ENCODE assay signal across 8 cellular contexts in the genomic region with DNA sequence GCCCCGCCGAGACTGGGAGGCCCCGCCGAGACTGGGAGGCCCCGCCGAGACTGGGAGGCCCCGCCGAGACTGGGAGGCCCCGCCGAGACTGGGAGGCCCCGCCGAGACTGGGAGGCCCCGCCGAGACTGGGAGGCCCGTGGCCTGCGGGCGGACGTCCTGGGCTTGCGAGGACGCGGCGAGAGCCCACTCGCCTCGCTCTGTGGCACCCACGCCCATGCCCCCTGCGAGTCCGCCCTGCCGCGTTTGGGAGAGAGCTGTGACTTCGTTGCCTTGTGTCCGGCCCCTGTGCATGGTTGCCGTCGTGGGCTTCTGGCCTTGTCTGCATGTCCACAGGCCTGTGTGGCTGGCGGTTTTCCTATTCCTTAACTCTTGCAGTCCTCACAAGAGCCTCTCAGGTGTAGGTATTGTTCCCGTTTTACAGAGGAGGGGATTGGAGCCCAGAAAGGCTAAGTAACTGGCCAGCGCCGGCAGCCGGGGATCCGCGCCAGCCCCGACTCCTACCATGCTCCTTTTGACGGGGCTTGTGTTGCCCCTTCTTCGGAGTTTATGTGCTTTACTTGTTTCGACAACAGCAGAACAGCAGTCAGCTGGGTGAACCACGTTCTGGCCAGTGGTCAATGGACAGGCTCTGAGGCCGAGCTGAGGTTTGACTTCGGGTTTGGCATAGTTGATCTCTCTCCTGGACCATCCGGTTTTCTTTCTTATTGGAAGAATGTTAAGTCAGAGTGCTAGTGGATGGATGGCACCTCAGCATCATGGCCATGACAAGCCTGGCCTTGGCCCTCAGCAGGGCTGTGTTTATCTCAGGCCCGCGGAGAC. TPM values are rescaled to one million over a fixed set of nuclear protein-coding genes. Genes with fewer than 3 reads are reported as not detected.
DNase-seq lines count a peak whose midpoint lies in the region; ATAC-seq, FAIRE-seq and TF ChIP-seq lines count a peak whose summit lies in the region.

No MANE protein-coding gene starts in this region.

- no peaks in the 10 kb centered on the region for H3K9me3 ChIP-seq in cardiac muscle cell (ENCODE audit: low read depth)
- H3K9me3 ChIP-seq in body of pancreas, result no peaks in the 10 kb centered on the region
- H3K9me3 ChIP-seq in lung (ENCODE audit: control insufficient read depth in 2 of 2, insufficient read depth in 1 of 2, low read length in 1 of 2), result no peaks in the 10 kb centered on the region

- DNase-seq in cardiac muscle cell (ENCODE audit: low read depth in 1 of 2, low spot score in 1 of 2) (no peak), left cardiac atrium (no peak), body of pancreas (peak in 1 of 4 donors; percentile 21), lung (ENCODE audit: low spot score) (no peak), NCI-H82 treated with DMSO at 0.1 percent for 48 hours (lab: John Stamatoyannopoulos, UW; ENCODE audit: unreplicated experiment) (no peak), AG08395 (ENCODE audit: low spot score) (no peak), RCC 7860 (ENCODE audit: low spot score) (no peak)

- ATAC-seq in left cardiac atrium, result no peak
- ATAC-seq in body of pancreas, result no peak
- no peak for ATAC-seq in lung (ENCODE audit: insufficient read depth, low FRiP score)

- intact Hi-C loops in left cardiac atrium (cut with DNase I) (loop anchor here in 1 of 2 donors (5.0 kb wide), 1 partner anchor 35 kb away; no protein-coding TSS in a partner anchor), body of pancreas (cut with DNase I) (no loop called here)

- H3K4me1 ChIP-seq in cardiac muscle cell (ENCODE audit: low read depth), result peaks cover 32% of the 10 kb centered on the region
- H3K4me1 ChIP-seq in body of pancreas, result peaks cover 61% of the 10 kb centered on the region
- peaks cover 12 to 34% of the 10 kb centered on the region in 2 donors for H3K4me1 ChIP-seq in lung (ENCODE audit: control insufficient read depth in 2 of 2, insufficient read depth in 2 of 2, low read length in 2 of 2)
- H3K4me1 ChIP-seq in urinary bladder (ENCODE audit: insufficient read depth), result peaks cover 3% of the 10 kb centered on the region

- H3K27me3 ChIP-seq in cardiac muscle cell, result no peaks in the 10 kb centered on the region
- no peaks in the 10 kb centered on the region for H3K27me3 ChIP-seq in body of pancreas
- no peaks in the 10 kb centered on the region for H3K27me3 ChIP-seq in lung (ENCODE audit: control insufficient read depth, insufficient read depth)

- 1 to 2% methylated on average over 15 to 25 of the region's 50 CpGs for WGBS in body of pancreas, 2 donors
- WGBS in lung, 2 donors, result 4 to 6% methylated on average over 37 to 44 of the region's 50 CpGs
- 4% methylated on average over 42 of the region's 50 CpGs for WGBS in urinary bladder

- H3K4me3 ChIP-seq in cardiac muscle cell, result peak overlapping the region; percentile 98
- peak overlapping the region; percentile 50 to 74 for H3K4me3 ChIP-seq in body of pancreas
- H3K4me3 ChIP-seq in lung, result peak overlapping the region; percentile 99
- H3K4me3 ChIP-seq in urinary bladder (ENCODE audit: low read depth, low read length), result peak overlapping the region; percentile 99

- FAIRE-seq in RCC 7860 (lab: Jason Lieb, UNC), result no peak

- no peak for TF ChIP-seq POLR2A in body of pancreas (IDR thresholded peaks at IDR 0.05)

- TF ChIP-seq CTCF in cardiac muscle cell (IDR thresholded peaks at IDR 0.05; ENCODE audit: low read depth, low read length) (no peak), body of pancreas (IDR thresholded peaks at IDR 0.05) (no peak), lung (IDR thresholded peaks at IDR 0.05; ENCODE audit: control extremely low read depth, extremely low read depth) (no peak)

- peak overlapping the region; percentile 96 for H3K27ac ChIP-seq in cardiac muscle cell
- H3K27ac ChIP-seq in body of pancreas, result peak overlapping the region in 3 of 4 donors; percentile 57 to 99 (median 97)
- H3K27ac ChIP-seq in lung (ENCODE audit: low read depth in 1 of 2, low read length in 1 of 2), result peak overlapping the region; percentile 5 to 87
- H3K27ac ChIP-seq in urinary bladder (ENCODE audit: low read depth), result no peak overlapping the region

- H3K36me3 ChIP-seq in cardiac muscle cell (no peaks in the 10 kb centered on the region), body of pancreas (replicated peaks in 1 of 2; ENCODE audit: insufficient read depth in 1 of 2, low read depth in 2 of 2) (peaks cover 0 to 1% of the 10 kb centered on the region in 2 donors), lung (ENCODE audit: control insufficient read depth in 2 of 2, insufficient read depth in 2 of 2, low read length in 2 of 2) (peaks cover 0 to 9% of the 10 kb centered on the region in 2 donors), urinary bladder (ENCODE audit: insufficient read depth) (peaks cover 2% of the 10 kb centered on the region)

RNA-seq across cellular contexts. Expression of a gene that starts 0.7 kb away (rescaled TPM):
- total RNA-seq in cardiac muscle cell (36.4 and 48.0 TPM in 2 replicates), left cardiac atrium (10 to 100 TPM; 17.3 to 21.5 TPM), body of pancreas (10 to 100 TPM; 18.2 to 34.3 TPM), lung (10 to 100 TPM; 23.2 to 39.3 TPM), urinary bladder (16.5 TPM)
- polyA plus RNA-seq in cardiac muscle cell (17.8 and 22.8 TPM in 2 replicates), lung (10 to 100 TPM; 16.3 to 23.7 TPM), urinary bladder (21.1 TPM)

RNA-seq across cellular contexts. Expression of a gene that starts 16.2 kb away (rescaled TPM):
- total RNA-seq in cardiac muscle cell (47.8 and 49.5 TPM in 2 replicates), left cardiac atrium (1 to 10 TPM; 3.2 to 4.4 TPM), body of pancreas (100 to 1,000 TPM in 1 of 2 donors, 10 to 100 TPM in 1; 49.5 to 134 TPM), lung (10 to 100 TPM; 53.5 to 79.4 TPM), urinary bladder (3.3 TPM)
- polyA plus RNA-seq in cardiac muscle cell (49.6 and 66.7 TPM in 2 replicates), lung (100 to 1,000 TPM in 1 of 2 donors, 10 to 100 TPM in 1; 47.9 to 153 TPM), urinary bladder (13.8 TPM)

RNA-seq across cellular contexts. Expression of a gene that starts 16.5 kb away (rescaled TPM):
- 12.3 and 21.1 TPM in 2 replicates for total RNA-seq in cardiac muscle cell
- polyA plus RNA-seq in cardiac muscle cell, result 18.4 and 18.8 TPM in 2 replicates
- total RNA-seq in left cardiac atrium, result 1 to 10 TPM in 1 of 2 donors, under 1 TPM in 1; 0.58 to 1.1 TPM
- 10 to 100 TPM in 1 of 2 donors, 1 to 10 TPM in 1; 6.0 to 12.9 TPM for total RNA-seq in body of pancreas
- total RNA-seq in lung, result 1 to 10 TPM; 3.0 to 9.7 TPM
- polyA plus RNA-seq in lung, result 1 to 10 TPM; 2.3 to 4.6 TPM
- 0.37 TPM for total RNA-seq in urinary bladder
- 1.2 TPM for polyA plus RNA-seq in urinary bladder

RNA-seq across cellular contexts. Expression of a gene that starts 38.7 kb away (rescaled TPM):
- total RNA-seq in cardiac muscle cell (17.7 and 24.7 TPM in 2 replicates), left cardiac atrium (10 to 100 TPM; 12.1 to 24.3 TPM), body of pancreas (10 to 100 TPM; 10.4 to 10.9 TPM), lung (10 to 100 TPM; 24.7 to 43.5 TPM), urinary bladder (9.8 TPM)
- polyA plus RNA-seq in cardiac muscle cell (13.0 and 17.0 TPM in 2 replicates), lung (10 to 100 TPM; 62.1 to 68.3 TPM), urinary bladder (23.2 TPM)

RNA-seq across cellular contexts. Expression of a gene that starts 39.7 kb away (rescaled TPM):
- total RNA-seq in cardiac muscle cell (2.6 and 4.5 TPM in 2 replicates), left cardiac atrium (under 1 TPM; 0.47 to 0.68 TPM), body of pancreas (1 to 10 TPM; 1.6 to 2.3 TPM), lung (10 to 100 TPM in 1 of 2 donors, 1 to 10 TPM in 1; 3.4 to 11.7 TPM), urinary bladder (0.90 TPM)
- polyA plus RNA-seq in cardiac muscle cell (2.5 and 3.4 TPM in 2 replicates), lung (1 to 10 TPM; 3.8 to 5.7 TPM), urinary bladder (0.96 TPM)
